In genomic region chrX:27884654-27885053, GRCh38 we compare ENCODE assay signal across 28 cellular contexts.
DNase-seq lines count a peak whose midpoint lies in the region; ATAC-seq and TF ChIP-seq lines count a peak whose summit lies in the region.
"Had no signal": no experiment of that assay in that cellular context is flagged by ENCODE, and none has a peak within 500 bp of the region (broad histone marks: within the 10 kb centered on the region; RNA-seq: fewer than 3 reads in every experiment).

No MANE protein-coding gene starts in this region.

- no peak overlapping the region for H3K4me3 Mint-ChIP-seq in WTC11
- H3K4me3 Mint-ChIP-seq: CD14-positive monocyte; CD8-positive, alpha-beta memory T cell; H9; IgD-negative memory B cell had no signal

- peaks cover 7% of the 10 kb centered on the region; the same call in 1 of the 2 replicates for H3K4me1 Mint-ChIP-seq in WTC11
- H3K4me1 Mint-ChIP-seq: CD14-positive monocyte; CD8-positive, alpha-beta memory T cell; IgD-negative memory B cell had no signal

- DNase-seq in NCI-H748 (lab: John Stamatoyannopoulos, UW; ENCODE audit: unreplicated experiment) = peak; percentile 2
- DNase-seq in NCI-H748 treated with DMSO at 0.1 percent for 48 hours (lab: John Stamatoyannopoulos, UW) = no peak
- DNase-seq in WTC11 (ENCODE audit: low spot score) = peak; percentile 8
- DNase-seq in NCI-H2171 treated with DMSO at 0.1 percent for 48 hours (lab: John Stamatoyannopoulos, UW) = no peak
- DNase-seq: 8988T; ACHN; BE2C; CD8-positive, alpha-beta memory T cell; DMS153; DND-41; H9; NCI-H1092; NCI-H1417 treated with DMSO at 0.1 percent for 48 hours; NCI-H1694 treated with DMSO at 0.1 percent for 48 hours; NCI-H2081; NCI-H226; NCI-H510A; NCI-H82; NK-92 treated with Interleukin-12 subunit alpha and Interleukin-12 subunit beta, amount 100 ng/mL, for 24 hours; PC-9; SJCRH30; T-helper 1 cell had no signal

- H3K27me3 Mint-ChIP-seq in WTC11 (ENCODE audit: low read depth) = peaks cover 79% of the 10 kb centered on the region
- H3K27me3 Mint-ChIP-seq: CD8-positive, alpha-beta memory T cell; IgD-negative memory B cell had no signal

- no peaks in the 10 kb centered on the region for H3K36me3 Mint-ChIP-seq in WTC11
- H3K36me3 Mint-ChIP-seq: CD14-positive monocyte; CD8-positive, alpha-beta memory T cell; IgD-negative memory B cell had no signal

- ATAC-seq in GM21717 (IDR thresholded peaks at IDR 0.05; ENCODE audit: unreplicated experiment) (peak; percentile 59), WTC11 (no peak), HG02610 (IDR thresholded peaks at IDR 0.05; ENCODE audit: unreplicated experiment) (no peak), HG03571 (IDR thresholded peaks at IDR 0.05; ENCODE audit: unreplicated experiment) (no peak)
- ATAC-seq: Right ventricle myocardium inferior had no signal

- no peak for TF ChIP-seq CTCF in WTC11 (IDR thresholded peaks at IDR 0.05)

- POLR2A ChIA-PET in WTC11 (lab: Charles Lee) = no interaction called here

- H3K9me3 Mint-ChIP-seq in WTC11 = no peaks in the 10 kb centered on the region
- H3K9me3 Mint-ChIP-seq: IgD-negative memory B cell had no signal

- no peak overlapping the region for H3K27ac Mint-ChIP-seq in WTC11
- H3K27ac Mint-ChIP-seq: CD14-positive monocyte; CD8-positive, alpha-beta memory T cell; H9; IgD-negative memory B cell had no signal

- CTCF ChIA-PET in WTC11 (lab: Charles Lee) = no interaction called here

TF ChIP-seq in WTC11, 78 proteins besides CTCF, POLR2A, EP300 and RAD21:
- no peak for TF ChIP-seq NR1H2 (CRISPR knock-in tag; IDR thresholded peaks at IDR 0.05)

Comparison
In these comparisons a context has a peak if more than half of its experiments do, and no peak if none do; other contexts are left out.
1. DNase-seq: peak in NCI-H748 (single experiment) and WTC11 (single experiment); none in NCI-H748 treated with DMSO at 0.1 percent for 48 hours (single experiment) and NCI-H2171 treated with DMSO at 0.1 percent for 48 hours (single experiment).